Comparison of ENCODE assay signal across 27 cellular contexts in the genomic region with DNA sequence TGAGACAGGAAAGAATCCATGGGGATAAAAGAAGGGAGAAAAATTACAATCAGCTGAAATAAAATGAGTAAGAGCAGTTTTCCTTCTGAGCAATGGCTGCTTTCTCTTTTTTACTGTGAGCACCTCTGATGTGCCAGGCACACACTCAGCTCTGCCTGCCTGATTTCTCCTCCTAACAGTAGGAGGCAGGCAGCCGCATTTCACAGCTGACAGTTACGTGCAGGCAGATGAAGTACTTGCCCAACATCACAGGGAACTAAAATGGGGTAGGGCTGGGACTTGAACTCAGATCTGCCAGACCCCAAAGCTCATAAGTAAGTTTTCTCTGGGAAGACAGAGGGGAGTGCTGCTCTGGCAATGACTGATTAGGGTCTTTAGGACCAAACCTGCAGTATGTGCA. TPM values are rescaled to one million over a fixed set of nuclear protein-coding genes. Genes with fewer than 3 reads are reported as not detected.
DNase-seq lines count a peak whose midpoint lies in the region; ATAC-seq and TF ChIP-seq lines count a peak whose summit lies in the region.
"Had no signal": no experiment of that assay in that cellular context is flagged by ENCODE, and none has a peak within 500 bp of the region (broad histone marks: within the 10 kb centered on the region; RNA-seq: fewer than 3 reads in every experiment).

No MANE protein-coding gene starts in this region.

- no peak for TF ChIP-seq POLR2A in HCT116 (IDR thresholded peaks at IDR 0.05; ENCODE audit: borderline replicate concordance, extremely low read depth, insufficient read depth, insufficient read length)

- H3K36me3 Mint-ChIP-seq in WTC11 = no peaks in the 10 kb centered on the region
- H3K36me3 Mint-ChIP-seq in activated CD4-positive, alpha-beta T cell treated with anti-CD3 and anti-CD28 coated beads, Interleukin-2, amount 10 ng/mL, durations not matched to agents 24 days and 14 days (ENCODE audit: low read depth) = no peaks in the 10 kb centered on the region
- H3K36me3 Mint-ChIP-seq: natural killer cell had no signal

- intact Hi-C loops in HCT116 (cut with micrococcal nuclease) = no loop called here
- intact Hi-C loops in activated CD4-positive, alpha-beta T cell treated with anti-CD3 and anti-CD28 coated beads, Interleukin-2, amount 10 ng/mL, durations not matched to agents 24 days and 14 days (cut with micrococcal nuclease) = no loop called here

- H4K20me1 ChIP-seq in HCT116 (ENCODE audit: insufficient read depth) = no peaks in the 10 kb centered on the region

- no peak overlapping the region for H3K4me2 ChIP-seq in HCT116 (ENCODE audit: low read length)

- no peak for TF ChIP-seq RAD21 in HCT116 (IDR thresholded peaks at IDR 0.05; ENCODE audit: low read depth)

- no peaks in the 10 kb centered on the region for H3K4me1 ChIP-seq in HCT116 (ENCODE audit: control insufficient read depth in 1 of 2, insufficient read depth in 2 of 2, low read length in 2 of 2)
- H3K4me1 ChIP-seq: tibial nerve had no signal

- TF ChIP-seq CTCF in HCT116 (IDR thresholded peaks at IDR 0.05 in 2 of 3, conservative IDR thresholded peaks at IDR 0.05 in 1 of 3; ENCODE audit: borderline replicate concordance in 1 of 3, insufficient read depth in 1 of 3, low read depth in 2 of 3, low read length in 2 of 3) = peak in 2 of 3 experiments; percentile 14 to 20; a peak in 2 of 6 replicates
- no peak for TF ChIP-seq CTCF in WTC11 (IDR thresholded peaks at IDR 0.05)

- no peak overlapping the region for H3K9ac ChIP-seq in HCT116 (ENCODE audit: low read length)

- no peak overlapping the region for H3K4me3 Mint-ChIP-seq in WTC11
- no peak overlapping the region for H3K4me3 Mint-ChIP-seq in activated CD4-positive, alpha-beta T cell treated with anti-CD3 and anti-CD28 coated beads, Interleukin-2, amount 10 ng/mL, durations not matched to agents 24 days and 14 days
- H3K4me3 Mint-ChIP-seq in stimulated activated naive CD8-positive, alpha-beta T cell treated with anti-CD3 and anti-CD28 coated beads, Interleukin-15, amount 100 ng/mL, for 72 hours = no peak overlapping the region
- H3K4me3 Mint-ChIP-seq: natural killer cell; stimulated activated naive CD8-positive, alpha-beta T cell treated with anti-CD3 and anti-CD28 coated beads, Interleukin-15, Interleukin-2, amounts not matched to agents 100 ng/mL and 50 ng/mL, for 24 hours had no signal

- H3K36me3 ChIP-seq in HCT116 (ENCODE audit: control insufficient read depth in 1 of 2, insufficient read depth in 2 of 2, low read length in 2 of 2) = no peaks in the 10 kb centered on the region
- H3K36me3 ChIP-seq: ovary, tibial nerve had no signal

- peaks cover 4% of the 10 kb centered on the region; the same call in 1 of the 2 replicates for H3K27me3 ChIP-seq in HCT116 (ENCODE audit: insufficient read depth, low read length)
- H3K27me3 ChIP-seq: ovary, tibial nerve had no signal

- RAD21 ChIA-PET in HCT116 (lab: Charles Lee; ENCODE audit: low non-redundant PET in 1 of 2, low total read pairs in 2 of 2, uncharacterized antibody in 2 of 2, unreplicated experiment in 2 of 2) = no interaction called here

- no peak overlapping the region for H3K27ac ChIP-seq in HCT116 (ENCODE audit: low read depth, low read length)
- H3K27ac ChIP-seq: ovary, tibial nerve had no signal

- H2AFZ ChIP-seq in HCT116 (ENCODE audit: low read depth, low read length, poor library complexity, severe bottlenecking) = no peak overlapping the region

- H3K79me2 ChIP-seq in HCT116 (ENCODE audit: insufficient read depth, low read length) = no peaks in the 10 kb centered on the region

- no peaks in the 10 kb centered on the region for H3K9me3 ChIP-seq in HCT116 (ENCODE audit: control insufficient read depth in 1 of 2, insufficient read depth in 1 of 2, low read depth in 1 of 2, low read length in 2 of 2)
- H3K9me3 ChIP-seq: ovary, tibial nerve had no signal

- peak in 2 of 3 experiments; percentile 12 to 56 for DNase-seq in NCI-H1417 (lab: John Stamatoyannopoulos, UW)
- no peak for DNase-seq in NCI-H1417 treated with DMSO at 0.1 percent for 48 hours (lab: John Stamatoyannopoulos, UW)
- DNase-seq in HCT116 (ENCODE audit: low read depth, low spot score) = no peak
- DNase-seq in WTC11 (ENCODE audit: low spot score) = peak; percentile 40
- peak; percentile 39 for DNase-seq in mesenteric fat pad (ENCODE audit: low spot score)
- DNase-seq in activated CD4-positive, alpha-beta T cell treated with anti-CD3 and anti-CD28 coated beads, Interleukin-2, amount 10 ng/mL, durations not matched to agents 24 days and 14 days = no peak
- no peak for DNase-seq in stimulated activated naive CD8-positive, alpha-beta T cell treated with anti-CD3 and anti-CD28 coated beads, Interleukin-15, amount 100 ng/mL, for 72 hours
- DNase-seq: activated CD4-positive, alpha-beta T cell treated with anti-CD3 and anti-CD28 coated beads for 1 hour; activated CD8-positive, alpha-beta memory T cell treated with anti-CD3 and anti-CD28 coated beads for 24 hours; activated naive CD4-positive, alpha-beta T cell treated with Interleukin-2 at 50 U/mL for 16 hours; activated T-cell treated with anti-CD3 and anti-CD28 coated beads, Interleukin-2, amount 50 U/mL, for 48 hours; amniotic stem cell; C1 segment of cervical spinal cord; GF-D8; natural killer cell; NCI-H1092; NCI-H2081 treated with DMSO at 0.1 percent for 48 hours; NCI-H748 treated with DMSO at 0.1 percent for 48 hours; ovary; SIG-M5; stimulated activated CD4-positive, alpha-beta T cell treated with anti-CD3 and anti-CD28 coated beads, Interleukin-4, amount 100 ng/mL, for 4 hours had no signal

- peaks cover 5% of the 10 kb centered on the region for H3K4me1 Mint-ChIP-seq in WTC11
- no peaks in the 10 kb centered on the region for H3K4me1 Mint-ChIP-seq in activated CD4-positive, alpha-beta T cell treated with anti-CD3 and anti-CD28 coated beads, Interleukin-2, amount 10 ng/mL, durations not matched to agents 24 days and 14 days
- no peaks in the 10 kb centered on the region for H3K4me1 Mint-ChIP-seq in stimulated activated naive CD8-positive, alpha-beta T cell treated with anti-CD3 and anti-CD28 coated beads, Interleukin-15, amount 100 ng/mL, for 72 hours
- H3K4me1 Mint-ChIP-seq: natural killer cell had no signal

- CTCF ChIA-PET in HCT116 (lab: Charles Lee) (interaction anchor here (1.4 to 1.6 kb wide), 2 partner anchors 16 to 142 kb away, joined by 4 to 5 read pairs; no protein-coding TSS in a partner anchor), WTC11 (lab: Charles Lee) (interaction anchor here (0.7 to 2.7 kb wide), 15 partner anchors 9 to 151 kb away, joined by 3 to 14 read pairs (median 7); partner anchors contain the start of gene CRMP1)

- H3K9me2 ChIP-seq in HCT116 (ENCODE audit: insufficient read depth) = no peaks in the 10 kb centered on the region

- H3K27ac Mint-ChIP-seq in WTC11 = no peak overlapping the region
- H3K27ac Mint-ChIP-seq in activated CD4-positive, alpha-beta T cell treated with anti-CD3 and anti-CD28 coated beads, Interleukin-2, amount 10 ng/mL, durations not matched to agents 24 days and 14 days = no peak overlapping the region
- no peak overlapping the region for H3K27ac Mint-ChIP-seq in stimulated activated naive CD8-positive, alpha-beta T cell treated with anti-CD3 and anti-CD28 coated beads, Interleukin-15, amount 100 ng/mL, for 72 hours
- H3K27ac Mint-ChIP-seq: natural killer cell; stimulated activated naive CD8-positive, alpha-beta T cell treated with anti-CD3 and anti-CD28 coated beads, Interleukin-15, Interleukin-2, amounts not matched to agents 100 ng/mL and 50 ng/mL, for 24 hours had no signal

- BruUV-seq in HCT116 (replicated peaks; lab: Mats Ljungman, UMichigan) = no TSS peak

- H3K9me3 Mint-ChIP-seq in WTC11 = no peaks in the 10 kb centered on the region
- H3K9me3 Mint-ChIP-seq in activated CD4-positive, alpha-beta T cell treated with anti-CD3 and anti-CD28 coated beads, Interleukin-2, amount 10 ng/mL, durations not matched to agents 24 days and 14 days = no peaks in the 10 kb centered on the region
- H3K9me3 Mint-ChIP-seq in stimulated activated naive CD8-positive, alpha-beta T cell treated with anti-CD3 and anti-CD28 coated beads, Interleukin-15, amount 100 ng/mL, for 72 hours = no peaks in the 10 kb centered on the region
- H3K9me3 Mint-ChIP-seq: natural killer cell; stimulated activated naive CD8-positive, alpha-beta T cell treated with anti-CD3 and anti-CD28 coated beads, Interleukin-15, Interleukin-2, amounts not matched to agents 100 ng/mL and 50 ng/mL, for 24 hours had no signal

- POLR2A ChIA-PET in HCT116 (lab: Charles Lee) (no interaction called here), WTC11 (lab: Charles Lee) (interaction anchor here (0.9 kb wide), 1 partner anchor 23 kb away, joined by 3 read pairs; no protein-coding TSS in a partner anchor)

- no peak overlapping the region for H3K4me3 ChIP-seq in HCT116 (replicated peaks in 1 of 2; ENCODE audit: low read depth in 1 of 2, low read length in 2 of 2)
- H3K4me3 ChIP-seq: ovary, tibial nerve had no signal

- peaks cover 20% of the 10 kb centered on the region for H3K27me3 Mint-ChIP-seq in WTC11 (ENCODE audit: low read depth)
- peaks cover 3% of the 10 kb centered on the region for H3K27me3 Mint-ChIP-seq in activated CD4-positive, alpha-beta T cell treated with anti-CD3 and anti-CD28 coated beads, Interleukin-2, amount 10 ng/mL, durations not matched to agents 24 days and 14 days
- peaks cover 8% of the 10 kb centered on the region for H3K27me3 Mint-ChIP-seq in stimulated activated naive CD8-positive, alpha-beta T cell treated with anti-CD3 and anti-CD28 coated beads, Interleukin-15, amount 100 ng/mL, for 72 hours

- peak; percentile 74 for ATAC-seq in HCT116
- peak; percentile 71 for ATAC-seq in WTC11
- no peak for ATAC-seq in stimulated activated naive CD8-positive, alpha-beta T cell treated with anti-CD3 and anti-CD28 coated beads, Interleukin-15, amount 100 ng/mL, for 72 hours
- ATAC-seq in HG03469 (IDR thresholded peaks at IDR 0.05; ENCODE audit: unreplicated experiment) = no peak
- ATAC-seq: left lobe of liver, natural killer cell had no signal

TF ChIP-seq in HCT116, 20 proteins besides CTCF, POLR2A, EP300 and RAD21 (continues in another document):
- no peak for TF ChIP-seq ZFX (IDR thresholded peaks at IDR 0.05)

RNA-seq across cellular contexts. Expression of gene C4orf50, which starts 54.6 kb away (rescaled TPM):
- total RNA-seq in HCT116 (2021; ENCODE audit: unreplicated experiment) (not detected), WTC11 (2021) (0.17 to 0.32 TPM (median 0.30 TPM) in 3 replicates), mesenteric fat pad (not detected)
- polyA plus RNA-seq in HCT116 (2012) = under 0.01 and 0.01 TPM in 2 replicates
- 0.16 and 0.21 TPM in 2 replicates for total RNA-seq in activated CD4-positive, alpha-beta T cell treated with anti-CD3 and anti-CD28 coated beads, Interleukin-2, amount 10 ng/mL, durations not matched to agents 24 days and 14 days
- total RNA-seq: bronchial epithelial cell, left lobe of liver, LHCN-M2 had no signal

Comparison
In these comparisons a context has a peak if more than half of its experiments do, and no peak if none do; other contexts are left out.
1. DNase-seq: peak in NCI-H1417 (2 of 3), WTC11 (single experiment) and mesenteric fat pad (single experiment); none in NCI-H1417 treated with DMSO at 0.1 percent for 48 hours (single experiment), HCT116 (single experiment), activated CD4-positive, alpha-beta T cell treated with anti-CD3 and anti-CD28 coated beads, Interleukin-2, amount 10 ng/mL, durations not matched to agents 24 days and 14 days (single experiment) and stimulated activated naive CD8-positive, alpha-beta T cell treated with anti-CD3 and anti-CD28 coated beads, Interleukin-15, amount 100 ng/mL, for 72 hours (0 of 2).
2. ATAC-seq: peak in HCT116 (single experiment) and WTC11 (single experiment); none in stimulated activated naive CD8-positive, alpha-beta T cell treated with anti-CD3 and anti-CD28 coated beads, Interleukin-15, amount 100 ng/mL, for 72 hours (single experiment) and HG03469 (single experiment).